Comparison of ENCODE assay signal across 24 cellular contexts in genomic region chr13:24066405-24067292, GRCh38.
A peak's percentile ranks its signal among the peaks of the same experiment; 100 is the strongest.
DNase-seq lines count a peak whose midpoint lies in the region; ATAC-seq, FAIRE-seq and TF ChIP-seq lines count a peak whose summit lies in the region.
"Had no signal": no experiment of that assay in that cellular context is flagged by ENCODE, and none has a peak within 500 bp of the region (broad histone marks: within the 10 kb centered on the region; RNA-seq: fewer than 3 reads in every experiment).

No MANE protein-coding gene starts in this region.

- no peak overlapping the region for H4K8ac ChIP-seq in neuronal stem cell (ENCODE audit: low read depth, low read length)

- H3K79me1 ChIP-seq in neuronal stem cell (ENCODE audit: low read depth, low read length), result no peaks in the 10 kb centered on the region

- ATAC-seq in HG03159 (IDR thresholded peaks at IDR 0.05; ENCODE audit: unreplicated experiment), result no peak
- ATAC-seq: GM12878 had no signal

- no peak overlapping the region for H2BK120ac ChIP-seq in neuronal stem cell (ENCODE audit: low read depth, low read length)

- H3K4me2 ChIP-seq in neuronal stem cell (ENCODE audit: insufficient read depth, low read length, poor library complexity, severe bottlenecking), result no peak overlapping the region
- H3K4me2 ChIP-seq: SK-N-SH had no signal

- intact Hi-C loops in kidney (cut with DNase I), result no loop called here

- H3K4me3 Mint-ChIP-seq in endodermal cell, result no peak overlapping the region
- H3K4me3 Mint-ChIP-seq: CD4-positive, alpha-beta memory T cell had no signal

- H3K4me1 ChIP-seq in endodermal cell (ENCODE audit: control insufficient read depth, insufficient read depth, low read length) (no peaks in the 10 kb centered on the region), neuronal stem cell (ENCODE audit: control insufficient read depth in 2 of 2, insufficient read depth in 1 of 2, low read depth in 1 of 2, low read length in 2 of 2) (peaks cover 14 to 20% of the 10 kb centered on the region in 2 donors), kidney (ENCODE audit: control insufficient read depth in 1 of 2, insufficient read depth in 1 of 2, low read depth in 1 of 2, low read length in 2 of 2) (peaks cover 6 to 9% of the 10 kb centered on the region in 2 donors)
- H3K4me1 ChIP-seq: BE2C had no signal

- no peak overlapping the region for H3K14ac ChIP-seq in neuronal stem cell (ENCODE audit: low read length)

- no peak overlapping the region for H3K9ac ChIP-seq in endodermal cell (ENCODE audit: extremely low read depth, low read length, poor library complexity, severe bottlenecking)
- H3K9ac ChIP-seq in neuronal stem cell (ENCODE audit: low read depth, low read length, poor library complexity), result no peak overlapping the region
- no peak overlapping the region for H3K9ac ChIP-seq in kidney (ENCODE audit: low read length in 2 of 2)
- H3K9ac ChIP-seq: SK-N-SH had no signal

- 89 to 100% methylated on average over 4 to 5 of the region's 5 CpGs for WGBS in endodermal cell (ENCODE audit: insufficient coverage in 1 of 2, insufficient read length in 1 of 2), 2 experiments
- WGBS in neuronal stem cell (ENCODE audit: extremely low coverage in 2 of 2, insufficient read length in 2 of 2, insufficient replicate concordance in 1 of 2), 2 donors, result no CpG with 5 or more reads among the region's 5 CpGs

- H2BK12ac ChIP-seq in neuronal stem cell (ENCODE audit: low read length), result no peak overlapping the region

- H2BK5ac ChIP-seq in neuronal stem cell (ENCODE audit: low read length), result no peak overlapping the region

- H3K9me3 ChIP-seq in endodermal cell (ENCODE audit: control insufficient read depth, low read length) (no peaks in the 10 kb centered on the region), neuronal stem cell (replicated peaks in 1 of 2; ENCODE audit: control insufficient read depth in 2 of 2, insufficient read depth in 1 of 2, low read depth in 1 of 2, low read length in 2 of 2) (no peaks in the 10 kb centered on the region), kidney (ENCODE audit: control insufficient read depth in 1 of 2, low read length in 2 of 2) (no peaks in the 10 kb centered on the region)
- H3K9me3 ChIP-seq: BE2C, SK-N-SH had no signal

- no peak overlapping the region for H3K23ac ChIP-seq in neuronal stem cell (ENCODE audit: low read depth, low read length, poor library complexity)

- no peak overlapping the region for H4K91ac ChIP-seq in neuronal stem cell (ENCODE audit: low read depth, low read length, poor library complexity)

- no peak overlapping the region for H2AFZ ChIP-seq in neuronal stem cell (ENCODE audit: low read length)

- FAIRE-seq in kidney (lab: Jason Lieb, UNC), result no peak
- FAIRE-seq: GM18507, RCC 7860 had no signal

- H3K27ac ChIP-seq in endodermal cell (ENCODE audit: low read depth, low read length), result no peak overlapping the region
- H3K27ac ChIP-seq in neuronal stem cell (replicated peaks; ENCODE audit: low read length), result no peak overlapping the region
- H3K27ac ChIP-seq in kidney (ENCODE audit: low read depth in 2 of 2, low read length in 2 of 2), result no peak overlapping the region
- H3K27ac ChIP-seq: 22Rv1 had no signal

- H2AK5ac ChIP-seq in neuronal stem cell (ENCODE audit: low read depth, low read length), result peak overlapping the region; percentile 24

- H3K36me3 Mint-ChIP-seq in endodermal cell (ENCODE audit: low read depth), result no peaks in the 10 kb centered on the region
- H3K36me3 Mint-ChIP-seq: CD4-positive, alpha-beta memory T cell had no signal

- no peaks in the 10 kb centered on the region for H3K36me3 ChIP-seq in endodermal cell (ENCODE audit: control insufficient read depth, insufficient read depth, low read length)
- no peaks in the 10 kb centered on the region for H3K36me3 ChIP-seq in neuronal stem cell (replicated peaks in 1 of 2; ENCODE audit: control insufficient read depth in 2 of 2, insufficient read depth in 2 of 2, low read length in 2 of 2)
- no peaks in the 10 kb centered on the region for H3K36me3 ChIP-seq in kidney (ENCODE audit: control insufficient read depth in 1 of 2, insufficient read depth in 2 of 2, low read length in 2 of 2)
- H3K36me3 ChIP-seq: BE2C had no signal

- DNase-seq in DMS 273 (lab: John Stamatoyannopoulos, UW; ENCODE audit: unreplicated experiment), result peak; percentile 36
- DNase-seq in DMS 273 treated with DMSO at 0.1 percent for 48 hours (lab: John Stamatoyannopoulos, UW), result no peak
- peak; percentile 6 for DNase-seq in NCI-H69 (lab: John Stamatoyannopoulos, UW)
- peak; percentile 66 for DNase-seq in endodermal cell
- DNase-seq in neuronal stem cell (ENCODE audit: low spot score), result no peak
- no peak for DNase-seq in NCI-H2107 treated with DMSO at 0.1 percent for 48 hours (lab: John Stamatoyannopoulos, UW; ENCODE audit: unreplicated experiment)
- DNase-seq in kidney, result no peak
- DNase-seq: BE2C; Calu3; CD4-positive, alpha-beta memory T cell; DMS79 treated with DMSO at 0.1 percent for 48 hours; NCI-H1417 treated with DMSO at 0.1 percent for 48 hours; NCI-H1930; NCI-H2171; NCI-H446; NCI-H748 treated with DMSO at 0.1 percent for 48 hours; SHP77; SK-N-SH; T-helper 1 cell had no signal

- H3K9me3 Mint-ChIP-seq in endodermal cell, result no peaks in the 10 kb centered on the region

- no peak overlapping the region for H3K27ac Mint-ChIP-seq in endodermal cell
- H3K27ac Mint-ChIP-seq: CD4-positive, alpha-beta memory T cell had no signal

- H2BK15ac ChIP-seq in neuronal stem cell (ENCODE audit: low read length), result no peak overlapping the region

- H3K27me3 ChIP-seq in endodermal cell (ENCODE audit: control insufficient read depth, insufficient read depth, low read length, poor library complexity, severe bottlenecking) (no peaks in the 10 kb centered on the region), neuronal stem cell (ENCODE audit: control insufficient read depth in 3 of 3, insufficient read depth in 3 of 3, low read depth in 1 of 3, low read length in 3 of 3) (no peaks in the 10 kb centered on the region)
- H3K27me3 ChIP-seq: BE2C had no signal

- H3K4ac ChIP-seq in neuronal stem cell (ENCODE audit: low read length), result no peak overlapping the region

- TF ChIP-seq CTCF in endodermal cell (conservative IDR thresholded peaks at IDR 0.05) (no peak), kidney (IDR thresholded peaks at IDR 0.05; ENCODE audit: borderline replicate concordance, extremely low read depth, insufficient read depth) (no peak)

- H3K4me3 ChIP-seq in endodermal cell (ENCODE audit: low read length) (no peak overlapping the region), neuronal stem cell (ENCODE audit: low read length in 2 of 2) (no peak overlapping the region), kidney (ENCODE audit: low read length in 2 of 2) (no peak overlapping the region)
- H3K4me3 ChIP-seq: GM12878 had no signal

- peaks cover 2% of the 10 kb centered on the region for H3K27me3 Mint-ChIP-seq in endodermal cell (ENCODE audit: insufficient read depth)

- no peak overlapping the region for H3K18ac ChIP-seq in neuronal stem cell (ENCODE audit: low read length)

- H3K4me1 Mint-ChIP-seq in endodermal cell, result peaks cover 8% of the 10 kb centered on the region

Comparison
In these comparisons a context has a peak if more than half of its experiments do, and no peak if none do; other contexts are left out.
1. DNase-seq: peak in DMS 273 (single experiment), NCI-H69 (single experiment) and endodermal cell (single experiment); none in DMS 273 treated with DMSO at 0.1 percent for 48 hours (single experiment), neuronal stem cell (single experiment), NCI-H2107 treated with DMSO at 0.1 percent for 48 hours (single experiment) and kidney (single experiment).